In genomic region chr7:106542550-106543220, GRCh38 we compare ENCODE assay signal across 8 cellular contexts.
DNase-seq lines count a peak whose midpoint lies in the region; ATAC-seq lines count a peak whose summit lies in the region.

No MANE protein-coding gene starts in this region.

- H3K4me2 ChIP-seq in skeletal muscle satellite cell (ENCODE audit: low read length), result peak overlapping the region; percentile 33

- peaks cover 1% of the 10 kb centered on the region for H3K27me3 Mint-ChIP-seq in activated naive CD4-positive, alpha-beta T cell treated with anti-CD3 and anti-CD28 coated beads, Interleukin-2, amount 50 U/mL, for 24 hours

- H3K4me1 ChIP-seq in right cardiac atrium (ENCODE audit: control insufficient read depth, insufficient read depth, low read length) (no peaks in the 10 kb centered on the region), skeletal muscle satellite cell (ENCODE audit: control insufficient read depth, insufficient read depth, low read length) (peaks cover 38% of the 10 kb centered on the region)

- H3K36me3 ChIP-seq in skeletal muscle satellite cell (ENCODE audit: insufficient read depth, low read length), result no peaks in the 10 kb centered on the region

- H3K9ac ChIP-seq in skeletal muscle satellite cell (ENCODE audit: low read depth, low read length), result peak overlapping the region; percentile 53

- ATAC-seq in GM19452 (IDR thresholded peaks at IDR 0.05; ENCODE audit: unreplicated experiment), result peak; percentile 69
- peak; percentile 94 to 97 for ATAC-seq in right cardiac atrium

- no peak overlapping the region for H3K4me3 ChIP-seq in right cardiac atrium (ENCODE audit: low read length)
- no peak overlapping the region for H3K4me3 ChIP-seq in skeletal muscle satellite cell (ENCODE audit: low read length)

- H3K27ac ChIP-seq in right cardiac atrium (ENCODE audit: low read length), result no peak overlapping the region

- H3K27me3 ChIP-seq in right cardiac atrium (ENCODE audit: control insufficient read depth, insufficient read depth) (no peaks in the 10 kb centered on the region), skeletal muscle satellite cell (ENCODE audit: control insufficient read depth, insufficient read depth, low read length) (no peaks in the 10 kb centered on the region)

- H3K4me3 Mint-ChIP-seq in activated naive CD4-positive, alpha-beta T cell treated with anti-CD3 and anti-CD28 coated beads, Interleukin-2, amount 50 U/mL, for 24 hours, result no peak overlapping the region

- intact Hi-C loops in right cardiac atrium (cut with DNase I), result loop anchor here in 3 of 4 donors (5.0 to 10.0 kb wide), 3 partner anchors 122 to 195 kb away; partner anchors contain the start of gene CCDC71L (in 1 of the 3)

- 25% methylated on average over 2 of the region's 2 CpGs for WGBS in right cardiac atrium

- no peaks in the 10 kb centered on the region for H3K9me3 ChIP-seq in right cardiac atrium (ENCODE audit: control insufficient read depth, low read length)
- H3K9me3 ChIP-seq in skeletal muscle satellite cell (replicated peaks; ENCODE audit: low read length), result no peaks in the 10 kb centered on the region

- peak overlapping the region; percentile 44 for H3K27ac Mint-ChIP-seq in activated naive CD4-positive, alpha-beta T cell treated with anti-CD3 and anti-CD28 coated beads, Interleukin-2, amount 50 U/mL, for 24 hours

- no peaks in the 10 kb centered on the region for H3K9me3 Mint-ChIP-seq in activated naive CD4-positive, alpha-beta T cell treated with anti-CD3 and anti-CD28 coated beads, Interleukin-2, amount 50 U/mL, for 24 hours

- DNase-seq in DMS 273 (lab: John Stamatoyannopoulos, UW; ENCODE audit: unreplicated experiment) (peak; percentile 87), HS-5 (ENCODE audit: low read depth) (peak; percentile 38), NOMO-1 treated with dmso at 0.1 percent for 144 hours (lab: John Stamatoyannopoulos, UW; ENCODE audit: unreplicated experiment) (peak; percentile 23), right cardiac atrium (peak in 2 of 3 donors; percentile 46 to 53), midbrain (lab: John Stamatoyannopoulos, UW) (no peak)

- no peaks in the 10 kb centered on the region for H3K36me3 Mint-ChIP-seq in activated naive CD4-positive, alpha-beta T cell treated with anti-CD3 and anti-CD28 coated beads, Interleukin-2, amount 50 U/mL, for 24 hours

- H3K4me1 Mint-ChIP-seq in activated naive CD4-positive, alpha-beta T cell treated with anti-CD3 and anti-CD28 coated beads, Interleukin-2, amount 50 U/mL, for 24 hours, result peaks cover 11% of the 10 kb centered on the region
